ENCODE assay signal across 8 cellular contexts in the genomic region with DNA sequence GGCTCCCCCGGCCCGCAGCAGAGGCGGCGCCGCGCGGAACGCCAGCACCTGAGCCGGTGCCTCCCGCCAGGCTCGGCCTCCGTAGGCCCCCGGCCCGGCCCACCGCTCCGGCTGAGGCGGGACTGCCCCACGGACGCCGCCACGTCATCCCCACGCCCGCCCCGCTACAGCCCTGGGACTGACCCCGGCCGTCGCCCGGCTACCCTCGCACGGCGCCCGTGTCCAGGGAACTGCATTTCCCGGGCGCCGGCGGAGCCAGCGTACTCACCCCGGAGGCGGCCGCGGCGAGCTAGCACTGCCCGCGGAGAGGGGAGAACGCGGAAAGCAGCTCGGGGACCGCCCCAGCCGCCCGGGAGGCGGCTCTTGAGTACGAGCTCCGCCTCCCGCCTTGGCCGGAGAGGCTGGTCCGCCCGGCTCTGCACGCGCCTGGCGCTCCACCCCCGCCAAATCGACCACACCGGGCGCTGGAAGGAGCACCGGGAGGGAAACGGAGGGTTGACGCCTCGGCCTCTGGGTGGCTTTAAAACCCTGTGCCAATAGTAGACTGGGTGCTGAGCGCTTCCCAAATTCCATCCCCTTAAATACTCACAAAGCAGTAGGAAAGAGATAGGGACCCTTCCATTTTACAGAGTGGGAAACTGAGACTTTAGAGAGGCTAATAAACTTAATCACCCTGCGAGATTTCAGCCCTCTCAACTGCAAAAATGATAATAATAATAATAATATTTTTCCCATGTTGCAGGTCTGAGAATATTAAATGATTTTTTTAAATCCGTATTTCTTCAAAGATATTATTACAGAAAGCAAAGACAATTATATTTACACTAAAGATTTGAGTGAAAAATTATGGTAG. TPM values are rescaled to one million over a fixed set of nuclear protein-coding genes. Genes with fewer than 3 reads are reported as not detected.
DNase-seq lines count a peak whose midpoint lies in the region; FAIRE-seq and TF ChIP-seq lines count a peak whose summit lies in the region.

A gene with protein sequence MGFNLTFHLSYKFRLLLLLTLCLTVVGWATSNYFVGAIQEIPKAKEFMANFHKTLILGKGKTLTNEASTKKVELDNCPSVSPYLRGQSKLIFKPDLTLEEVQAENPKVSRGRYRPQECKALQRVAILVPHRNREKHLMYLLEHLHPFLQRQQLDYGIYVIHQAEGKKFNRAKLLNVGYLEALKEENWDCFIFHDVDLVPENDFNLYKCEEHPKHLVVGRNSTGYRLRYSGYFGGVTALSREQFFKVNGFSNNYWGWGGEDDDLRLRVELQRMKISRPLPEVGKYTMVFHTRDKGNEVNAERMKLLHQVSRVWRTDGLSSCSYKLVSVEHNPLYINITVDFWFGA (minus strand): TSS at position 297 of the 853 bp plus-strand sequence. CDS start 10,779 bp downstream, outside the sequence.

- TF ChIP-seq EP300 in neural cell (conservative IDR thresholded peaks at IDR 0.05; ENCODE audit: poor library complexity, severe bottlenecking): no peak
- no peak for TF ChIP-seq EP300 in stomach (IDR thresholded peaks at IDR 0.05)

- no peaks in the 10 kb centered on the region for H3K27me3 ChIP-seq in neural cell (ENCODE audit: insufficient read depth, low read depth, low read length)
- H3K27me3 ChIP-seq in stomach: no peaks in the 10 kb centered on the region

- peak within 1 kb of the TSS; percentile 98 for H3K4me2 ChIP-seq in neural cell (ENCODE audit: low read length)

- H3F3A ChIP-seq in neural cell (ENCODE audit: insufficient read depth, low read length, poor library complexity, severe bottlenecking): no peaks in the 10 kb centered on the region

- H3K9me3 ChIP-seq in ES-I3 (ENCODE audit: control insufficient read depth, insufficient read depth, low read length) (peaks cover 4% of the 10 kb centered on the region; the same call in 1 of the 2 replicates), neural cell (ENCODE audit: low read length) (no peaks in the 10 kb centered on the region), stomach (no peaks in the 10 kb centered on the region)

- H3K36me3 ChIP-seq in ES-I3 (ENCODE audit: insufficient read depth, low read length): no peaks in the 10 kb centered on the region
- H3K36me3 ChIP-seq in neural cell (ENCODE audit: insufficient read depth, low read length): no peaks in the 10 kb centered on the region
- H3K36me3 ChIP-seq in stomach: peaks cover 0 to 11% (median 9%) of the 10 kb centered on the region in 4 donors

- H2AFZ ChIP-seq in neural cell (ENCODE audit: low read depth, low read length): peak within 1 kb of the TSS; percentile 51

- DNase-seq in H54 (ENCODE audit: insufficient read length, low spot score) (peak; percentile 81), LoVo (ENCODE audit: low spot score) (peak; percentile 88), SHP77 (lab: John Stamatoyannopoulos, UW) (peak; percentile 76 to 85), fibroblast of villous mesenchyme (ENCODE audit: low read depth) (peak; percentile 88), stomach (peak; percentile 92)
- DNase-seq in activated effector memory CD4-positive, alpha-beta T cell treated with anti-CD3 and anti-CD28 coated beads, Interleukin-2, amount 50 U/mL, for 16 hours: peak; percentile 89

- intact Hi-C loops in stomach (cut with DNase I; ENCODE audit: low total_unique reads): no loop called here

- TF ChIP-seq CTCF in fibroblast of villous mesenchyme (IDR thresholded peaks at IDR 0.05; ENCODE audit: insufficient read depth, low read depth, low read length): no peak
- no peak for TF ChIP-seq CTCF in neural cell (IDR thresholded peaks at IDR 0.05; ENCODE audit: poor library complexity, severe bottlenecking)
- TF ChIP-seq CTCF in stomach (IDR thresholded peaks at IDR 0.05): no peak

- WGBS in stomach, 5 donors: 1 to 3% (median 2%) methylated on average over 25 to 71 of the region's 71 CpGs

- TF ChIP-seq RAD21 in neural cell (conservative IDR thresholded peaks at IDR 0.05): peak; percentile 10

- H3K4me1 ChIP-seq in ES-I3 (ENCODE audit: insufficient read depth, low read length) (no peaks in the 10 kb centered on the region), stomach (peaks cover 22 to 43% (median 34%) of the 10 kb centered on the region in 4 donors)

- TF ChIP-seq POLR2A in H54 (IDR thresholded peaks at IDR 0.05; ENCODE audit: low read depth, low read length) (peak; percentile 84), stomach (IDR thresholded peaks at IDR 0.05) (peak in 1 of 4 donors; percentile 63)

- H3K9ac ChIP-seq in ES-I3 (ENCODE audit: low read depth, low read length): peak within 1 kb of the TSS; percentile 73
- H3K9ac ChIP-seq in neural cell (ENCODE audit: low read length): peak within 1 kb of the TSS; percentile 72

- no peaks in the 10 kb centered on the region for H3K9me2 ChIP-seq in neural cell (ENCODE audit: insufficient read depth, low read length)

- H3K4me3 ChIP-seq in fibroblast of villous mesenchyme (ENCODE audit: low read depth, low read length): peak within 1 kb of the TSS; percentile 78
- peak within 1 kb of the TSS; percentile 81 for H3K4me3 ChIP-seq in neural cell (ENCODE audit: low read length)
- H3K4me3 ChIP-seq in stomach: peak within 1 kb of the TSS; percentile 60 to 80 (median 77)

- H3K79me2 ChIP-seq in neural cell (replicated peaks; ENCODE audit: insufficient read depth, low read length): no peaks in the 10 kb centered on the region

- FAIRE-seq in H54 (lab: Jason Lieb, UNC): no peak

- no peaks in the 10 kb centered on the region for H4K20me1 ChIP-seq in neural cell (ENCODE audit: insufficient read depth)

- H3K27ac ChIP-seq in neural cell (ENCODE audit: low read length) (peak within 1 kb of the TSS; percentile 20), stomach (peak within 1 kb of the TSS; percentile 90 to 98 (median 94))

TF ChIP-seq in neural cell, 6 proteins besides CTCF, POLR2A, EP300 and RAD21:
- no peak for TF ChIP-seq EZH2 (IDR thresholded peaks at IDR 0.05; ENCODE audit: borderline replicate concordance, insufficient read depth, low read length, poor library complexity, severe bottlenecking)
- peak; percentile 49 for TF ChIP-seq MXI1 (conservative IDR thresholded peaks at IDR 0.05; ENCODE audit: poor library complexity, severe bottlenecking)
- peak; percentile 47 for TF ChIP-seq POLR2AphosphoS5 (IDR thresholded peaks at IDR 0.05)
- peak; percentile 11 for TF ChIP-seq SMC3 (conservative IDR thresholded peaks at IDR 0.05; ENCODE audit: poor library complexity)
- TF ChIP-seq TAF1 (IDR thresholded peaks at IDR 0.05; ENCODE audit: low read depth): peak; percentile 64
- TF ChIP-seq, protein P1, sequence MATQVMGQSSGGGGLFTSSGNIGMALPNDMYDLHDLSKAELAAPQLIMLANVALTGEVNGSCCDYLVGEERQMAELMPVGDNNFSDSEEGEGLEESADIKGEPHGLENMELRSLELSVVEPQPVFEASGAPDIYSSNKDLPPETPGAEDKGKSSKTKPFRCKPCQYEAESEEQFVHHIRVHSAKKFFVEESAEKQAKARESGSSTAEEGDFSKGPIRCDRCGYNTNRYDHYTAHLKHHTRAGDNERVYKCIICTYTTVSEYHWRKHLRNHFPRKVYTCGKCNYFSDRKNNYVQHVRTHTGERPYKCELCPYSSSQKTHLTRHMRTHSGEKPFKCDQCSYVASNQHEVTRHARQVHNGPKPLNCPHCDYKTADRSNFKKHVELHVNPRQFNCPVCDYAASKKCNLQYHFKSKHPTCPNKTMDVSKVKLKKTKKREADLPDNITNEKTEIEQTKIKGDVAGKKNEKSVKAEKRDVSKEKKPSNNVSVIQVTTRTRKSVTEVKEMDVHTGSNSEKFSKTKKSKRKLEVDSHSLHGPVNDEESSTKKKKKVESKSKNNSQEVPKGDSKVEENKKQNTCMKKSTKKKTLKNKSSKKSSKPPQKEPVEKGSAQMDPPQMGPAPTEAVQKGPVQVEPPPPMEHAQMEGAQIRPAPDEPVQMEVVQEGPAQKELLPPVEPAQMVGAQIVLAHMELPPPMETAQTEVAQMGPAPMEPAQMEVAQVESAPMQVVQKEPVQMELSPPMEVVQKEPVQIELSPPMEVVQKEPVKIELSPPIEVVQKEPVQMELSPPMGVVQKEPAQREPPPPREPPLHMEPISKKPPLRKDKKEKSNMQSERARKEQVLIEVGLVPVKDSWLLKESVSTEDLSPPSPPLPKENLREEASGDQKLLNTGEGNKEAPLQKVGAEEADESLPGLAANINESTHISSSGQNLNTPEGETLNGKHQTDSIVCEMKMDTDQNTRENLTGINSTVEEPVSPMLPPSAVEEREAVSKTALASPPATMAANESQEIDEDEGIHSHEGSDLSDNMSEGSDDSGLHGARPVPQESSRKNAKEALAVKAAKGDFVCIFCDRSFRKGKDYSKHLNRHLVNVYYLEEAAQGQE (IDR thresholded peaks at IDR 0.05; ENCODE audit: borderline replicate concordance): peak; percentile 67

RNA-seq across cellular contexts. Expression of the gene that starts here (rescaled TPM):
- 28.3 and 47.5 TPM in 2 replicates for total RNA-seq in fibroblast of villous mesenchyme
- polyA plus RNA-seq in neural cell: 11.8 and 12.0 TPM in 2 replicates
- 11.6 and 13.1 TPM in 2 replicates for polyA minus RNA-seq in neural cell
- total RNA-seq in stomach: 10 to 100 TPM in 3 of 5 donors, 1 to 10 TPM in 2; 5.5 to 39.7 (median 16.1) TPM
- 10 to 100 TPM; 12.0 to 14.6 (median 13.3) TPM for polyA plus RNA-seq in stomach

Comparison
In these comparisons a context has a peak if more than half of its experiments do, and no peak if none do; other contexts are left out.
1. Peak in every context shown above with its lines: DNase-seq, H3K4me3 ChIP-seq and H3K27ac ChIP-seq.